ENCODE assay signal across 1 cellular context in genomic region chr20:13441388-13441787, GRCh38.
TF ChIP-seq lines count a peak whose summit lies in the region.

No MANE protein-coding gene starts in this region.

TF ChIP-seq in H1, 55 proteins besides CTCF, POLR2A, EP300 and RAD21 (continued from another document):
- no peak for TF ChIP-seq CHD7 (IDR thresholded peaks at IDR 0.05; ENCODE audit: insufficient replicate concordance, low read length)
- no peak for TF ChIP-seq CREB1 (IDR thresholded peaks at IDR 0.05)
- no peak for TF ChIP-seq TBP (IDR thresholded peaks at IDR 0.05; ENCODE audit: low read depth, low read length)
- no peak for TF ChIP-seq SAP30 (IDR thresholded peaks at IDR 0.05; ENCODE audit: insufficient read depth, insufficient replicate concordance, low read length)
- TF ChIP-seq ATF3 (IDR thresholded peaks at IDR 0.05; ENCODE audit: insufficient read depth, low read depth, low read length): no peak
- TF ChIP-seq CBX8 (IDR thresholded peaks at IDR 0.05; ENCODE audit: borderline replicate concordance, low read depth, low read length): no peak
- no peak for TF ChIP-seq GTF2F1 (IDR thresholded peaks at IDR 0.05; ENCODE audit: borderline replicate concordance, low read depth, low read length)
- no peak for TF ChIP-seq TCF12 (IDR thresholded peaks at IDR 0.05; ENCODE audit: low read depth, low read length)
